Comparison of ENCODE assay signal across 10 cellular contexts in genomic region chr11:3823303-3823702, GRCh38. TPM values are rescaled to one million over a fixed set of nuclear protein-coding genes. Genes with fewer than 3 reads are reported as not detected.
DNase-seq lines count a peak whose midpoint lies in the region; ATAC-seq and TF ChIP-seq lines count a peak whose summit lies in the region.
"Had no signal": no experiment of that assay in that cellular context is flagged by ENCODE, and none has a peak within 500 bp of the region (broad histone marks: within the 10 kb centered on the region; RNA-seq: fewer than 3 reads in every experiment).

No MANE protein-coding gene starts in this region.

- intact Hi-C loops in dendritic cell treated with granulocyte-macrophage colony-stimulating factor and Interleukin-4, amounts not matched to agents 40 ng/mL and 50 ng/mL, for 4 days (cut with micrococcal nuclease): no loop called here
- intact Hi-C loops in spleen (cut with DNase I; ENCODE audit: low total_unique reads): no loop called here

- H3K27me3 Mint-ChIP-seq in dendritic cell treated with granulocyte-macrophage colony-stimulating factor and Interleukin-4, amounts not matched to agents 40 ng/mL and 50 ng/mL, for 4 days: no peaks in the 10 kb centered on the region

- ATAC-seq in HG03460 (IDR thresholded peaks at IDR 0.05; ENCODE audit: unreplicated experiment): no peak
- ATAC-seq: gastroesophageal sphincter had no signal

- peaks cover 7% of the 10 kb centered on the region for H3K4me1 ChIP-seq in osteoblast (ENCODE audit: insufficient read depth, low read length)
- peaks cover 0 to 44% (median 23%) of the 10 kb centered on the region in 6 donors for H3K4me1 ChIP-seq in spleen
- H3K4me1 ChIP-seq: gastroesophageal sphincter had no signal

- H3K27ac Mint-ChIP-seq in dendritic cell treated with granulocyte-macrophage colony-stimulating factor and Interleukin-4, amounts not matched to agents 40 ng/mL and 50 ng/mL, for 4 days: peak overlapping the region; percentile 21

- H3K4me2 ChIP-seq in osteoblast (ENCODE audit: insufficient read depth, low read length): no peak overlapping the region

- H3K27me3 ChIP-seq in osteoblast (ENCODE audit: insufficient read depth, low read length) (no peaks in the 10 kb centered on the region), spleen (replicated peaks in 1 of 7) (no peaks in the 10 kb centered on the region)
- H3K27me3 ChIP-seq: gastroesophageal sphincter had no signal

- peaks cover 9% of the 10 kb centered on the region for H3K79me2 ChIP-seq in osteoblast (ENCODE audit: insufficient read depth, low read length)

- peaks cover 64% of the 10 kb centered on the region for H3K4me1 Mint-ChIP-seq in dendritic cell treated with granulocyte-macrophage colony-stimulating factor and Interleukin-4, amounts not matched to agents 40 ng/mL and 50 ng/mL, for 4 days (ENCODE audit: low read depth)

- no peaks in the 10 kb centered on the region for H3K9me3 Mint-ChIP-seq in dendritic cell treated with granulocyte-macrophage colony-stimulating factor and Interleukin-4, amounts not matched to agents 40 ng/mL and 50 ng/mL, for 4 days

- H3K36me3 ChIP-seq in osteoblast (ENCODE audit: insufficient read depth, low read length): peaks cover 26% of the 10 kb centered on the region
- peaks cover 0 to 41% (median 28%) of the 10 kb centered on the region in 6 donors for H3K36me3 ChIP-seq in spleen

- in situ Hi-C loops in GM13976 (cut with MboI; ENCODE audit: low sequenced_read_pairs, unreplicated experiment): no loop called here

- no peaks in the 10 kb centered on the region for H3K9me3 ChIP-seq in osteoblast (ENCODE audit: low read depth, low read length)
- H3K9me3 ChIP-seq in spleen: no peaks in the 10 kb centered on the region
- H3K9me3 ChIP-seq: gastroesophageal sphincter had no signal

- TF ChIP-seq CTCF in osteoblast (IDR thresholded peaks at IDR 0.05; ENCODE audit: extremely low read depth, low read depth, low read length) (no peak), GM13976 (IDR thresholded peaks at IDR 0.05; ENCODE audit: borderline replicate concordance, control extremely low read depth, extremely low read depth, insufficient read depth, missing control alignments) (no peak), spleen (IDR thresholded peaks at IDR 0.05 in 8 of 11, conservative IDR thresholded peaks at IDR 0.05 in 3 of 11) (no peak)

- TF ChIP-seq POLR2A in spleen (IDR thresholded peaks at IDR 0.05): no peak

- H3K27ac ChIP-seq in osteoblast (ENCODE audit: low read depth, low read length): no peak overlapping the region
- H3K27ac ChIP-seq in spleen: no peak overlapping the region
- H3K27ac ChIP-seq: gastroesophageal sphincter had no signal

- WGBS in spleen, 5 donors: 89 to 100% (median 91%) methylated on average over 2 to 3 of the region's 3 CpGs

- H4K20me1 ChIP-seq in osteoblast (ENCODE audit: insufficient read depth, low read length): peaks cover 11% of the 10 kb centered on the region

- peak; percentile 30 for DNase-seq in Daoy (ENCODE audit: low read depth)
- DNase-seq in RPMI7951 (ENCODE audit: low read depth): peak; percentile 72
- peak; percentile 94 for DNase-seq in osteoblast (ENCODE audit: insufficient read length, low spot score, missing footprints)
- no peak for DNase-seq in GM13976 (ENCODE audit: low spot score)
- no peak for DNase-seq in spleen
- no peak for DNase-seq in DMS153 (lab: John Stamatoyannopoulos, UW)
- DNase-seq: OCI-M1 had no signal

- H3K36me3 Mint-ChIP-seq in dendritic cell treated with granulocyte-macrophage colony-stimulating factor and Interleukin-4, amounts not matched to agents 40 ng/mL and 50 ng/mL, for 4 days (ENCODE audit: low read depth): peaks cover 51% of the 10 kb centered on the region

- H3K4me3 Mint-ChIP-seq in dendritic cell treated with granulocyte-macrophage colony-stimulating factor and Interleukin-4, amounts not matched to agents 40 ng/mL and 50 ng/mL, for 4 days: no peak overlapping the region

- H2AFZ ChIP-seq in osteoblast (ENCODE audit: low read length): no peak overlapping the region

- H3K4me3 ChIP-seq in osteoblast (ENCODE audit: insufficient read depth, low read length) (no peak overlapping the region), spleen (no peak overlapping the region)
- H3K4me3 ChIP-seq: gastroesophageal sphincter had no signal

RNA-seq across cellular contexts. Expression of gene PGAP2, which starts 14.9 kb away (rescaled TPM):
- 6.8 and 14.5 TPM in 2 replicates for total RNA-seq in Daoy (2014; rRNA removed; shearing (Covaris generic))
- 7.6 and 9.0 TPM in 2 replicates for total RNA-seq in RPMI7951 (2014; rRNA removed; shearing (Covaris generic))
- total RNA-seq in osteoblast: 10.3 and 10.9 TPM in 2 replicates
- total RNA-seq in spleen: 10 to 100 TPM; 10.7 to 22.2 (median 13.3) TPM
- polyA plus RNA-seq in spleen: 10 to 100 TPM; 14.9 to 19.7 (median 15.1) TPM

RNA-seq across cellular contexts. Expression of gene RHOG, which starts 17.5 kb away (rescaled TPM):
- total RNA-seq in Daoy (2014; rRNA removed; shearing (Covaris generic)): 13.4 and 17.3 TPM in 2 replicates
- 26.3 and 27.8 TPM in 2 replicates for total RNA-seq in RPMI7951 (2014; rRNA removed; shearing (Covaris generic))
- total RNA-seq in osteoblast (13.3 and 17.0 TPM in 2 replicates), spleen (100 to 1,000 TPM; 144 to 256 (median 155) TPM)
- polyA plus RNA-seq in spleen: 100 to 1,000 TPM; 102 to 142 (median 107) TPM

RNA-seq across cellular contexts. Expression of gene NUP98, which starts 25.9 kb away (rescaled TPM):
- total RNA-seq in Daoy (2014; rRNA removed; shearing (Covaris generic)): 76.7 and 79.0 TPM in 2 replicates
- 77.0 and 97.9 TPM in 2 replicates for total RNA-seq in RPMI7951 (2014; rRNA removed; shearing (Covaris generic))
- 114 and 119 TPM in 2 replicates for total RNA-seq in osteoblast
- 100 to 1,000 TPM in 3 of 7 donors, 10 to 100 TPM in 4; 71.2 to 171 (median 99.7) TPM for total RNA-seq in spleen
- polyA plus RNA-seq in spleen: 10 to 100 TPM; 12.6 to 21.4 (median 16.9) TPM

RNA-seq across cellular contexts. Expression of gene STIM1, which starts 32.2 kb away (rescaled TPM):
- total RNA-seq in Daoy (2014; rRNA removed; shearing (Covaris generic)): 7.7 and 13.5 TPM in 2 replicates
- 13.8 and 14.5 TPM in 2 replicates for total RNA-seq in RPMI7951 (2014; rRNA removed; shearing (Covaris generic))
- total RNA-seq in osteoblast (57.5 and 57.9 TPM in 2 replicates), spleen (10 to 100 TPM; 55.4 to 85.2 (median 65.0) TPM)
- polyA plus RNA-seq in spleen: 10 to 100 TPM; 13.0 to 22.5 (median 16.3) TPM

Comparison
In these comparisons a context has a peak if more than half of its experiments do, and no peak if none do; other contexts are left out.
1. DNase-seq: peak in Daoy (single experiment), RPMI7951 (single experiment) and osteoblast (single experiment); none in GM13976 (single experiment), spleen (single experiment) and DMS153 (single experiment).